ENCODE assay signal across 9 cellular contexts in the genomic region with DNA sequence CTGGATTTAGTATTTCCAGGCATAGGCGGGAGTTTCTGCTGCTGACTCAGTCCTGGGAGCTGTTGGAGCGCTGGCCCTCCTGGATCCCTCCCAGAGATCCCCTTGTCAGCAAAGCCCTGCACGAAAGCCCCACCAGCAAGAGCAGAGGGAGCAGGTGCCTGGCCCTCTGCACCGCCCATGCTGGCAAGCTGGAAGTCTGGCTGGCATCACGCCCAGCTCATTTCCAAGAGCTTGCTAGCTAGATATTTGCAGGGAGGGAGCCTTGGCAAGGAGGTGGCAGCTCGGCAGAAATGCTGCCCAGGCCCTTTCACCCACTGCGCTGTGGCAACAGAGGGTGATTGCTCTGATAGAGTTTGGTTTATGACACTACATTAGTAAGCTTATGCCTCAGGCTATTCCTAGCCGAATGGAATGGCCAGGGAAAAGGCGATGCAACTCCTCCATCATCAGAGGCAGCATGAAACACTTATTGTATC.
DNase-seq lines count a peak whose midpoint lies in the region; ATAC-seq, FAIRE-seq and TF ChIP-seq lines count a peak whose summit lies in the region.
"Had no signal": no experiment of that assay in that cellular context is flagged by ENCODE, and none has a peak within 500 bp of the region (broad histone marks: within the 10 kb centered on the region; RNA-seq: fewer than 3 reads in every experiment).

No MANE protein-coding gene starts in this region.

- H3K4me1 ChIP-seq in A549 = peaks cover 20% of the 10 kb centered on the region
- no peaks in the 10 kb centered on the region for H3K4me1 ChIP-seq in breast epithelium

- H3K9me3 ChIP-seq in A549 (no peaks in the 10 kb centered on the region), breast epithelium (no peaks in the 10 kb centered on the region)
- H3K9me3 ChIP-seq: BLaER1 had no signal

- H3K4me2 ChIP-seq in A549 = peak overlapping the region; percentile 58
- H3K4me2 ChIP-seq: BLaER1 had no signal

- TF ChIP-seq RAD21 in A549 (conservative IDR thresholded peaks at IDR 0.05 in 1 of 2, IDR thresholded peaks at IDR 0.05 in 1 of 2) = no peak; a peak in 1 of 5 replicates

- TF ChIP-seq POLR2A in A549 (IDR thresholded peaks at IDR 0.05; ENCODE audit: low read length) (no peak), breast epithelium (IDR thresholded peaks at IDR 0.05) (no peak), lower leg skin (IDR thresholded peaks at IDR 0.05) (no peak)

- H3K36me3 ChIP-seq in breast epithelium = no peaks in the 10 kb centered on the region
- H3K36me3 ChIP-seq: BLaER1 had no signal

- TF ChIP-seq EP300 in A549 (IDR thresholded peaks at IDR 0.05) = 0 out of 5 replicates have a peak, but pooled peaks of 1 of the 2 experiments have one; percentile 26

- no peaks in the 10 kb centered on the region for H3K27me3 ChIP-seq in breast epithelium
- H3K27me3 ChIP-seq: BLaER1 had no signal

- 2% methylated on average over 9 of the region's 9 CpGs for WGBS in A549 (ENCODE audit: missing lambda C conversion rate)
- 17 to 27% methylated on average over 8 to 9 of the region's 9 CpGs for WGBS in lower leg skin, 2 donors

- ATAC-seq in A549 = peak; percentile 98
- no peak for ATAC-seq in HG03378 (IDR thresholded peaks at IDR 0.05; ENCODE audit: unreplicated experiment)

- POLR2A ChIA-PET in A549 (lab: Yijun Ruan, JAX) = no interaction called here

- peak overlapping the region; percentile 28 to 70; a peak in 5 of 6 replicates for H3K27ac ChIP-seq in A549
- H3K27ac ChIP-seq in breast epithelium = no peak overlapping the region
- H3K27ac ChIP-seq: BLaER1 had no signal

- FAIRE-seq in A549 (lab: Jason Lieb, UNC) = no peak

- DNase-seq in A549 (ENCODE audit: low read depth in 1 of 2, low spot score in 1 of 2) = peak; percentile 76 to 88
- peak; percentile 28 for DNase-seq in NCI-H1417 treated with DMSO at 0.1 percent for 48 hours (lab: John Stamatoyannopoulos, UW)
- peak; percentile 77 to 92 for DNase-seq in breast epithelium (ENCODE audit: low spot score in 2 of 2)
- peak; percentile 58 to 93 for DNase-seq in lower leg skin (ENCODE audit: low spot score in 2 of 2)
- DNase-seq in HuH-7.5 (ENCODE audit: low spot score) = no peak
- no peak for DNase-seq in stimulated activated CD4-positive, alpha-beta T cell treated with anti-CD3 and anti-CD28 coated beads, Interleukin-12 subunit alpha, Interleukin-12 subunit beta, amount 100 ng/mL, for 4 hours
- no peak for DNase-seq in HCEC 1CT

- intact Hi-C loops in breast epithelium (cut with DNase I; ENCODE audit: low total_unique reads) (no loop called here), lower leg skin (cut with DNase I; ENCODE audit: low total_unique reads) (no loop called here)

- CTCF ChIA-PET in A549 (lab: Yijun Ruan, JAX) = interaction anchor here (0.9 to 1.0 kb wide), 2 partner anchors 112 to 134 kb away, joined by 3 to 4 read pairs; no protein-coding TSS in a partner anchor

- TF ChIP-seq CTCF in A549 (IDR thresholded peaks at IDR 0.05) = no peak
- no peak for TF ChIP-seq CTCF in breast epithelium (IDR thresholded peaks at IDR 0.05)
- no peak for TF ChIP-seq CTCF in lower leg skin (IDR thresholded peaks at IDR 0.05)

- H3K4me3 ChIP-seq in A549 = no peak overlapping the region
- H3K4me3 ChIP-seq in breast epithelium = no peak overlapping the region
- no peak overlapping the region for H3K4me3 ChIP-seq in lower leg skin (ENCODE audit: low read depth, poor library complexity, severe bottlenecking)
- H3K4me3 ChIP-seq: BLaER1 had no signal

TF ChIP-seq in A549, 52 proteins besides CTCF, POLR2A, EP300 and RAD21:
- TF ChIP-seq SMC3 (IDR thresholded peaks at IDR 0.05) = 0 out of 3 replicates have a peak, but pooled peaks have one; percentile 11
- TF ChIP-seq, protein P1, sequence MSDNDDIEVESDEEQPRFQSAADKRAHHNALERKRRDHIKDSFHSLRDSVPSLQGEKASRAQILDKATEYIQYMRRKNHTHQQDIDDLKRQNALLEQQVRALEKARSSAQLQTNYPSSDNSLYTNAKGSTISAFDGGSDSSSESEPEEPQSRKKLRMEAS (IDR thresholded peaks at IDR 0.05) = no peak; the same call in 1 of the 2 replicates
- peak; percentile 51; the same call in 1 of the 2 replicates for TF ChIP-seq GATA3 (IDR thresholded peaks at IDR 0.05; ENCODE audit: borderline replicate concordance)
- no peak for TF ChIP-seq USF2 (IDR thresholded peaks at IDR 0.05)
- no peak for TF ChIP-seq ELK1 (IDR thresholded peaks at IDR 0.05; ENCODE audit: low read depth, low read length)
- no peak for TF ChIP-seq PHF8 (IDR thresholded peaks at IDR 0.05; ENCODE audit: borderline replicate concordance, low read depth)
- TF ChIP-seq HMGXB4 (CRISPR knock-in tag; IDR thresholded peaks at IDR 0.05; ENCODE audit: borderline replicate concordance) = no peak
- TF ChIP-seq CEBPB (IDR thresholded peaks at IDR 0.05) = peak in 1 of 2 experiments; percentile 52; a peak in 1 of 4 replicates
- peak; percentile 72 for TF ChIP-seq MAFK (IDR thresholded peaks at IDR 0.05; ENCODE audit: partially characterized antibody)
- no peak for TF ChIP-seq REST (IDR thresholded peaks at IDR 0.05)
- TF ChIP-seq FOXS1 (CRISPR knock-in tag; IDR thresholded peaks at IDR 0.05) = no peak
- no peak for TF ChIP-seq FOSL2 (IDR thresholded peaks at IDR 0.05)
- TF ChIP-seq FOSL2 (CRISPR knock-in tag; IDR thresholded peaks at IDR 0.05) = peak; percentile 35
- peak; percentile 53; the same call in 1 of the 2 replicates for TF ChIP-seq JUNB (IDR thresholded peaks at IDR 0.05)
- no peak for TF ChIP-seq BCL3 (IDR thresholded peaks at IDR 0.05)

Comparison
In these comparisons a context has a peak if more than half of its experiments do, and no peak if none do; other contexts are left out.
1. DNase-seq: peak in A549 (2 of 2), NCI-H1417 treated with DMSO at 0.1 percent for 48 hours (single experiment), breast epithelium (2 of 2) and lower leg skin (2 of 2); none in HuH-7.5 (single experiment), stimulated activated CD4-positive, alpha-beta T cell treated with anti-CD3 and anti-CD28 coated beads, Interleukin-12 subunit alpha, Interleukin-12 subunit beta, amount 100 ng/mL, for 4 hours (single experiment) and HCEC 1CT (single experiment).
2. H3K27ac ChIP-seq: peak in A549 (2 of 2); none in breast epithelium (0 of 2).